ENCODE assay signal across 1 cellular context in genomic region chr5:43065384-43066230, GRCh38.
TF ChIP-seq lines count a peak whose summit lies in the region.

No MANE protein-coding gene starts in this region.

TF ChIP-seq in HEK293, 187 proteins besides CTCF, POLR2A, EP300 and RAD21 (continued from another document):
- TF ChIP-seq PRDM10 (tag by site-specific recombination; IDR thresholded peaks at IDR 0.05) = peak; percentile 71
- TF ChIP-seq, protein P1, sequence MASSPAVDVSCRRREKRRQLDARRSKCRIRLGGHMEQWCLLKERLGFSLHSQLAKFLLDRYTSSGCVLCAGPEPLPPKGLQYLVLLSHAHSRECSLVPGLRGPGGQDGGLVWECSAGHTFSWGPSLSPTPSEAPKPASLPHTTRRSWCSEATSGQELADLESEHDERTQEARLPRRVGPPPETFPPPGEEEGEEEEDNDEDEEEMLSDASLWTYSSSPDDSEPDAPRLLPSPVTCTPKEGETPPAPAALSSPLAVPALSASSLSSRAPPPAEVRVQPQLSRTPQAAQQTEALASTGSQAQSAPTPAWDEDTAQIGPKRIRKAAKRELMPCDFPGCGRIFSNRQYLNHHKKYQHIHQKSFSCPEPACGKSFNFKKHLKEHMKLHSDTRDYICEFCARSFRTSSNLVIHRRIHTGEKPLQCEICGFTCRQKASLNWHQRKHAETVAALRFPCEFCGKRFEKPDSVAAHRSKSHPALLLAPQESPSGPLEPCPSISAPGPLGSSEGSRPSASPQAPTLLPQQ (tag by site-specific recombination; IDR thresholded peaks at IDR 0.05) = peak; percentile 88
- no peak for TF ChIP-seq ZNF670 (tag by site-specific recombination; IDR thresholded peaks at IDR 0.05; ENCODE audit: low read depth)
- TF ChIP-seq GLIS1 (tag by site-specific recombination; IDR thresholded peaks at IDR 0.05) = 0 out of 2 replicates have a peak, but pooled peaks have one; percentile 27
- peak; percentile 34; the same call in 1 of the 2 replicates for TF ChIP-seq KLF9 (tag by site-specific recombination; IDR thresholded peaks at IDR 0.05; ENCODE audit: low read depth)
- TF ChIP-seq ZNF768 (tag by site-specific recombination; IDR thresholded peaks at IDR 0.05) = no peak
- TF ChIP-seq ZNF121 (tag by site-specific recombination; IDR thresholded peaks at IDR 0.05) = peak; percentile 32
- TF ChIP-seq KLF8 (tag by site-specific recombination; IDR thresholded peaks at IDR 0.05) = peak; percentile 41; the same call in 1 of the 2 replicates
- no peak for TF ChIP-seq ZNF521 (tag by site-specific recombination; IDR thresholded peaks at IDR 0.05)
- TF ChIP-seq ZBTB1 (tag by site-specific recombination; IDR thresholded peaks at IDR 0.05) = no peak
- TF ChIP-seq ZNF184 (tag by site-specific recombination; IDR thresholded peaks at IDR 0.05) = no peak
- peak; percentile 57; the same call in 1 of the 2 replicates for TF ChIP-seq KLF16 (tag by site-specific recombination; IDR thresholded peaks at IDR 0.05)
- TF ChIP-seq EGR2 (tag by site-specific recombination; IDR thresholded peaks at IDR 0.05; ENCODE audit: low read depth) = peak; percentile 18; the same call in 1 of the 2 replicates
- peak; percentile 71 for TF ChIP-seq ZNF600 (tag by site-specific recombination; IDR thresholded peaks at IDR 0.05)
- no peak for TF ChIP-seq ZNF473 (tag by site-specific recombination; IDR thresholded peaks at IDR 0.05)
- peak; percentile 44 for TF ChIP-seq SP7 (tag by site-specific recombination; IDR thresholded peaks at IDR 0.05)
- no peak; the same call in 1 of the 2 replicates for TF ChIP-seq ZNF664 (tag by site-specific recombination; IDR thresholded peaks at IDR 0.05)
- TF ChIP-seq, protein P2, sequence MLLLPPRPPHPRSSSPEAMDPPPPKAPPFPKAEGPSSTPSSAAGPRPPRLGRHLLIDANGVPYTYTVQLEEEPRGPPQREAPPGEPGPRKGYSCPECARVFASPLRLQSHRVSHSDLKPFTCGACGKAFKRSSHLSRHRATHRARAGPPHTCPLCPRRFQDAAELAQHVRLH (tag by site-specific recombination; IDR thresholded peaks at IDR 0.05) = peak; percentile 88
- TF ChIP-seq ZBTB21 (tag by site-specific recombination; IDR thresholded peaks at IDR 0.05) = no peak
- TF ChIP-seq PATZ1 (tag by site-specific recombination; IDR thresholded peaks at IDR 0.05) = peak; percentile 38
- TF ChIP-seq ZNF501 (tag by site-specific recombination; IDR thresholded peaks at IDR 0.05) = peak; percentile 40; the same call in 1 of the 2 replicates
- TF ChIP-seq, protein P3, sequence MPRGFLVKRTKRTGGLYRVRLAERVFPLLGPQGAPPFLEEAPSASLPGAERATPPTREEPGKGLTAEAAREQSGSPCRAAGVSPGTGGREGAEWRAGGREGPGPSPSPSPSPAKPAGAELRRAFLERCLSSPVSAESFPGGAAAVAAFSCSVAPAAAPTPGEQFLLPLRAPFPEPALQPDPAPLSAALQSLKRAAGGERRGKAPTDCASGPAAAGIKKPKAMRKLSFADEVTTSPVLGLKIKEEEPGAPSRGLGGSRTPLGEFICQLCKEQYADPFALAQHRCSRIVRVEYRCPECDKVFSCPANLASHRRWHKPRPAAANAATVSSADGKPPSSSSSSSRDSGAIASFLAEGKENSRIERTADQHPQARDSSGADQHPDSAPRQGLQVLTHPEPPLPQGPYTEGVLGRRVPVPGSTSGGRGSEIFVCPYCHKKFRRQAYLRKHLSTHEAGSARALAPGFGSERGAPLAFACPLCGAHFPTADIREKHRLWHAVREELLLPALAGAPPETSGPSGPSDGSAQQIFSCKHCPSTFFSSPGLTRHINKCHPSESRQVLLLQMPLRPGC (tag by site-specific recombination; IDR thresholded peaks at IDR 0.05) = 0 out of 2 replicates have a peak, but pooled peaks have one; percentile 8
- no peak for TF ChIP-seq ZNF621 (tag by site-specific recombination; IDR thresholded peaks at IDR 0.05)
- peak; percentile 85 for TF ChIP-seq ZNF362 (tag by site-specific recombination; IDR thresholded peaks at IDR 0.05)
- no peak for TF ChIP-seq ZNF155 (tag by site-specific recombination; IDR thresholded peaks at IDR 0.05)
- TF ChIP-seq ZNF394 (tag by site-specific recombination; IDR thresholded peaks at IDR 0.05; ENCODE audit: borderline replicate concordance) = peak; percentile 82
- peak; percentile 97 for TF ChIP-seq ZBTB20 (tag by site-specific recombination; IDR thresholded peaks at IDR 0.05)
- TF ChIP-seq ZBTB48 (tag by site-specific recombination; IDR thresholded peaks at IDR 0.05) = 0 out of 2 replicates have a peak, but pooled peaks have one; percentile 10
- TF ChIP-seq ZNF311 (tag by site-specific recombination; IDR thresholded peaks at IDR 0.05; ENCODE audit: borderline replicate concordance) = no peak
- TF ChIP-seq ZNF335 (tag by site-specific recombination; conservative IDR thresholded peaks at IDR 0.05) = peak; percentile 81
- TF ChIP-seq ZNF548 (tag by site-specific recombination; IDR thresholded peaks at IDR 0.05) = 0 out of 2 replicates have a peak, but pooled peaks have one; percentile 33
- 0 out of 2 replicates have a peak, but pooled peaks have one; percentile 6 for TF ChIP-seq ZNF660 (tag by site-specific recombination; IDR thresholded peaks at IDR 0.05)
- peak; percentile 77 for TF ChIP-seq ZNF76 (tag by site-specific recombination; IDR thresholded peaks at IDR 0.05; ENCODE audit: borderline replicate concordance, low read depth)
- peak; percentile 66 for TF ChIP-seq ZNF2 (tag by site-specific recombination; IDR thresholded peaks at IDR 0.05)
- peak; percentile 39; the same call in 1 of the 2 replicates for TF ChIP-seq KLF10 (tag by site-specific recombination; IDR thresholded peaks at IDR 0.05)
- TF ChIP-seq MEIS1 (CRISPR knock-in tag; IDR thresholded peaks at IDR 0.05; ENCODE audit: borderline replicate concordance) = no peak
- TF ChIP-seq ZNF416 (tag by site-specific recombination; IDR thresholded peaks at IDR 0.05) = no peak
- TF ChIP-seq PRDM1 (tag by site-specific recombination; IDR thresholded peaks at IDR 0.05) = peak; percentile 94
- TF ChIP-seq ZBTB17 (tag by site-specific recombination; IDR thresholded peaks at IDR 0.05) = peak; percentile 84; the same call in 1 of the 2 replicates
